ENCODE assay signal across 1 cellular context in genomic region chr7:146115665-146116451, GRCh38.
TF ChIP-seq lines count a peak whose summit lies in the region.

No MANE protein-coding gene starts in this region.

TF ChIP-seq in HepG2, 621 proteins besides CTCF, POLR2A, EP300 and RAD21 (continued from another document):
- TF ChIP-seq KDM3A (CRISPR knock-in tag; IDR thresholded peaks at IDR 0.05; ENCODE audit: low read depth) (no peak), CBX5 (CRISPR knock-in tag; IDR thresholded peaks at IDR 0.05; ENCODE audit: borderline replicate concordance) (no peak), THYN1 (CRISPR knock-in tag; IDR thresholded peaks at IDR 0.05; ENCODE audit: borderline replicate concordance, low read depth) (no peak), ZNF704 (CRISPR knock-in tag; IDR thresholded peaks at IDR 0.05; ENCODE audit: borderline replicate concordance) (no peak), XRCC5 (optimal IDR thresholded peaks at IDR 0.05; ENCODE audit: low read length) (no peak), ZNF207 (IDR thresholded peaks at IDR 0.05; ENCODE audit: borderline replicate concordance) (no peak), REL (CRISPR knock-in tag; conservative IDR thresholded peaks at IDR 0.05) (no peak), CEBPB (IDR thresholded peaks at IDR 0.05; ENCODE audit: borderline replicate concordance, low read depth, low read length) (no peak), MEF2D (CRISPR knock-in tag; IDR thresholded peaks at IDR 0.05) (no peak)
